ENCODE assay signal across 18 cellular contexts in the genomic region with DNA sequence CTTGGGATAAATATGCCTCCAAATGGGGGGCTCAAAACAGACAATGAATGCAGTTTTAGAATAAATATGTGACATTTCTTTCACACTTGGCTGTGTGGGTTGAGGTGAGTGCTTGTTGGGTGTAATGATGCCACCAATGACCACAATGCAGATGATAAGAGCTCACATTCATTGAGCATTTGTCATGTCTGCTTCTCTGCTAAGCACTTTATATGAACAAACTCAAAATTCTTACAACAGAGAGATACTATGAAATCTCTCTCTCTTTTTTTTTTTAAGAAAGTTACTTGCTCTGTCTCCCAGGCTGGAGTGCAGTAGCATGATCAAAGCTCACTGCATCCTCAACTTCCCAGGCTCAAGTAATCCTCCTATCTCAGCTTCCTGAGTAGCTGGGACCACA.
"Had no signal": no experiment of that assay in that cellular context is flagged by ENCODE, and none has a peak within 500 bp of the region (broad histone marks: within the 10 kb centered on the region; RNA-seq: fewer than 3 reads in every experiment).

No MANE protein-coding gene starts in this region.

- H3K27ac ChIP-seq: colonic mucosa, lower lobe of right lung, pancreas, sigmoid colon had no signal

- H3K4me3 ChIP-seq: colonic mucosa, heart left ventricle, lower lobe of right lung, pancreas, sigmoid colon, uterus had no signal

- DNase-seq: activated CD4-positive, alpha-beta T cell treated with anti-CD3 and anti-CD28 coated beads, Interleukin-2, amount 50 U/mL, for 1 hour; activated naive CD8-positive, alpha-beta T cell treated with anti-CD3 and anti-CD28 coated beads, Interleukin-2, amount 10 ng/mL, durations not matched to agents 7 days and 5 days; anterior cingulate cortex; colonic mucosa; heart left ventricle; immature natural killer cell; left colon; lower lobe of right lung; naive B cell; pancreas; sigmoid colon; stimulated activated CD4-positive, alpha-beta T cell treated with anti-CD3 and anti-CD28 coated beads, Interleukin-12 subunit alpha, Interleukin-12 subunit beta, amount 100 ng/mL, for 4 hours; stimulated activated CD4-positive, alpha-beta T cell treated with anti-CD3 and anti-CD28 coated beads, Interleukin-2, amount 100 ng/mL, for 24 hours; T-cell; T-helper 9 cell had no signal

- H3K4me3 Mint-ChIP-seq: activated naive CD8-positive, alpha-beta T cell treated with anti-CD3 and anti-CD28 coated beads, Interleukin-2, amount 10 ng/mL, durations not matched to agents 7 days and 5 days; activated T-helper 1 cell treated with anti-CD3 and anti-CD28 coated beads, Interleukin-12 subunit alpha, Interleukin-12 subunit beta, Interleukin-2, Interleukin-4 antibody, amounts not matched to agents 30 ng/mL and 10 ng/mL and 1 ng/mL, durations not matched to agents 14 hours and 24 hours and 36 hours; immature natural killer cell; naive B cell; T-cell had no signal

- H3K9me3 ChIP-seq: colonic mucosa, heart left ventricle, lower lobe of right lung, pancreas, sigmoid colon, uterus had no signal

- H3K27me3 ChIP-seq: colonic mucosa, heart left ventricle, pancreas, sigmoid colon, uterus had no signal

- H3K36me3 Mint-ChIP-seq: immature natural killer cell, naive B cell, T-cell had no signal

- H3K4me1 ChIP-seq: colonic mucosa, pancreas, uterus had no signal

- H3K4me1 Mint-ChIP-seq: activated naive CD8-positive, alpha-beta T cell treated with anti-CD3 and anti-CD28 coated beads, Interleukin-2, amount 10 ng/mL, durations not matched to agents 7 days and 5 days; immature natural killer cell; T-cell had no signal

- ATAC-seq: activated CD4-positive, CD25-positive, alpha-beta regulatory T cell treated with anti-CD3 and anti-CD28 coated beads, Interleukin-2, amount 50 U/mL, for 24 hours; left colon; lower lobe of right lung; pancreas; T-cell had no signal

- H3K36me3 ChIP-seq: colonic mucosa, heart left ventricle, lower lobe of right lung, pancreas, sigmoid colon, uterus had no signal

- H3K9me3 Mint-ChIP-seq: immature natural killer cell had no signal

- H3K27ac Mint-ChIP-seq: activated naive CD8-positive, alpha-beta T cell treated with anti-CD3 and anti-CD28 coated beads, Interleukin-2, amount 10 ng/mL, durations not matched to agents 7 days and 5 days; activated T-helper 1 cell treated with anti-CD3 and anti-CD28 coated beads, Interleukin-12 subunit alpha, Interleukin-12 subunit beta, Interleukin-2, Interleukin-4 antibody, amounts not matched to agents 30 ng/mL and 10 ng/mL and 1 ng/mL, durations not matched to agents 14 hours and 24 hours and 36 hours; immature natural killer cell; naive B cell; T-cell had no signal
